Comparison of ENCODE assay signal across 11 cellular contexts in the genomic region with DNA sequence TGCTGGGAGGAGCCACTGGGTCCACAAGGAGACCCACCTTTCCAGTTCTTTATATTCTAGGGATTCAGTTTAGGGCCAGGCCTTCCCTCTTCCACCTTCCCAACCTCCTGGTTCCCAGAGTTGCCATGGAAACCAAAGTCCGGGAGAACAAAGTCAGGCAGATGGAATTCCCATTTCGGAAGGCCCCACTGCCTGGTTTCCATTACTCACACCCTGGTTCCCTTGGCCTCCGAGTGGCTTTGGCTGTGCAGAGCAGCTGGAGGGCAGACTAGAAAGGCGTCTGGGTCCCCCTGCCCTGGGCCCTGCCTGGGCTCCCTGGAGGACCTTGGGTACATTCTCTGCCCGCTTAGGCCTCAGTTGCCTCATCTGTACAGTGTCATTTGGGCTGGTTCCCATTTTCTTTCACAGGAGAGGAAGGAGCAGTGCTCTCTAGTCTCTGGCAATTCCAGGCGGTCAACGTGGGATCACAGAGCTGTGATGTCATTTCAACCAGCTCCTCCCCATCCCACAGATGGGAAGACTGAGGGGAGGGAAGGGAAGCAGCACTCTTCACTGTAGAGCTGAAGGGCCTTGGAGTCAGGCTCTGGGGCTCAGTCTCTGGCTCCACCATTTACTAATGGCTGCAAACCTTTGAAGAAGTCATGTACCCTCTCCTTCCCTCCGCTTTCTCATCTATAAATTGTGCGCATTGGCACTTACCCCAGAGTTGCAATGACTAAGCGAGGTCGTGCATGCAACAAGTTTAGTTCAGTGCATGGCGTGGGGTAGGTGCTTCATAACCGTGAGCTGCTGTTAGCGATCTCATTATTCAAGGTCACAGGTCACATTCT.
DNase-seq lines count a peak whose midpoint lies in the region; ATAC-seq and TF ChIP-seq lines count a peak whose summit lies in the region.
"Had no signal": no experiment of that assay in that cellular context is flagged by ENCODE, and none has a peak within 500 bp of the region (broad histone marks: within the 10 kb centered on the region; RNA-seq: fewer than 3 reads in every experiment).

No MANE protein-coding gene starts in this region.

- TF ChIP-seq CTCF in fibroblast of pulmonary artery (IDR thresholded peaks at IDR 0.05; ENCODE audit: low read length, missing control alignments) = no peak
- no peak for TF ChIP-seq CTCF in neural crest cell (conservative IDR thresholded peaks at IDR 0.05)

- peaks cover 64% of the 10 kb centered on the region for H3K4me1 Mint-ChIP-seq in neural crest cell
- H3K4me1 Mint-ChIP-seq in stimulated activated memory B cell treated with anti-CD40 and anti-IgM and Interleukin-4, amounts not matched to agents 10 μg/mL and 1 μg/mL and 100 μg/mL, for 72 hours = peaks cover 44% of the 10 kb centered on the region

- H3K36me3 ChIP-seq in SJCRH30 = peaks cover 12% of the 10 kb centered on the region; the same call in 1 of the 2 replicates

- peaks cover 7% of the 10 kb centered on the region for H3K36me3 Mint-ChIP-seq in neural crest cell (ENCODE audit: low read depth)
- H3K36me3 Mint-ChIP-seq in stimulated activated memory B cell treated with anti-CD40 and anti-IgM and Interleukin-4, amounts not matched to agents 10 μg/mL and 1 μg/mL and 100 μg/mL, for 72 hours = peaks cover 37% of the 10 kb centered on the region

- peaks cover 41% of the 10 kb centered on the region for H3K4me1 ChIP-seq in SJCRH30

- no peak overlapping the region for H3K27ac ChIP-seq in SJCRH30

- no peaks in the 10 kb centered on the region for H3K9me3 ChIP-seq in SJCRH30 (replicated peaks)
- H3K9me3 ChIP-seq: mucosa of descending colon had no signal

- peak overlapping the region; percentile 93 for H3K27ac Mint-ChIP-seq in neural crest cell (ENCODE audit: unreplicated experiment)
- no peak overlapping the region for H3K27ac Mint-ChIP-seq in stimulated activated memory B cell treated with anti-CD40 and anti-IgM and Interleukin-4, amounts not matched to agents 10 μg/mL and 1 μg/mL and 100 μg/mL, for 72 hours

- DNase-seq in Daoy (ENCODE audit: low read depth) = peak; percentile 96
- peak; percentile 59 to 63 for DNase-seq in SJCRH30
- DNase-seq in fibroblast of pulmonary artery (ENCODE audit: low read depth) = peak; percentile 75
- DNase-seq in neural crest cell (ENCODE audit: low read depth, low spot score) = no peak
- DNase-seq in ecto neural progenitor cell (ENCODE audit: low spot score) = no peak
- DNase-seq in NCI-H82 treated with DMSO at 0.1 percent for 48 hours (lab: John Stamatoyannopoulos, UW; ENCODE audit: unreplicated experiment) = no peak
- no peak for DNase-seq in RPMI8226
- DNase-seq: DMS79 had no signal

- no peaks in the 10 kb centered on the region for H3K27me3 Mint-ChIP-seq in neural crest cell (ENCODE audit: low read depth)
- H3K27me3 Mint-ChIP-seq in stimulated activated memory B cell treated with anti-CD40 and anti-IgM and Interleukin-4, amounts not matched to agents 10 μg/mL and 1 μg/mL and 100 μg/mL, for 72 hours = no peaks in the 10 kb centered on the region

- H3K4me3 Mint-ChIP-seq in neural crest cell = peak overlapping the region; percentile 54
- H3K4me3 Mint-ChIP-seq in stimulated activated memory B cell treated with anti-CD40 and anti-IgM and Interleukin-4, amounts not matched to agents 10 μg/mL and 1 μg/mL and 100 μg/mL, for 72 hours = no peak overlapping the region

- no peak overlapping the region for H3K4me3 ChIP-seq in SJCRH30
- no peak overlapping the region for H3K4me3 ChIP-seq in fibroblast of pulmonary artery (replicated peaks; ENCODE audit: low read depth, low read length)
- H3K4me3 ChIP-seq: mucosa of descending colon had no signal

- no peak for ATAC-seq in stimulated activated memory B cell treated with anti-CD40 and anti-IgM and Interleukin-4, amounts not matched to agents 10 μg/mL and 1 μg/mL and 100 μg/mL, for 72 hours
- ATAC-seq: mucosa of descending colon, Panc1 had no signal

- no peaks in the 10 kb centered on the region for H3K27me3 ChIP-seq in SJCRH30

- H3K9me3 Mint-ChIP-seq in neural crest cell = no peaks in the 10 kb centered on the region
- H3K9me3 Mint-ChIP-seq in stimulated activated memory B cell treated with anti-CD40 and anti-IgM and Interleukin-4, amounts not matched to agents 10 μg/mL and 1 μg/mL and 100 μg/mL, for 72 hours = no peaks in the 10 kb centered on the region

Comparison
In these comparisons a context has a peak if more than half of its experiments do, and no peak if none do; other contexts are left out.
1. DNase-seq: peak in Daoy (single experiment), SJCRH30 (2 of 2) and fibroblast of pulmonary artery (single experiment); none in neural crest cell (single experiment), ecto neural progenitor cell (single experiment), NCI-H82 treated with DMSO at 0.1 percent for 48 hours (single experiment) and RPMI8226 (single experiment).